ENCODE assay signal across 16 cellular contexts in genomic region chr13:100347941-100348340, GRCh38.
A peak's percentile ranks its signal among the peaks of the same experiment; 100 is the strongest.
DNase-seq lines count a peak whose midpoint lies in the region; FAIRE-seq and TF ChIP-seq lines count a peak whose summit lies in the region.
"Had no signal": no experiment of that assay in that cellular context is flagged by ENCODE, and none has a peak within 500 bp of the region (broad histone marks: within the 10 kb centered on the region; RNA-seq: fewer than 3 reads in every experiment).

No MANE protein-coding gene starts in this region.

- no peaks in the 10 kb centered on the region for H3K27me3 ChIP-seq in testis

- in situ Hi-C loops in ACHN (cut with HindIII; ENCODE audit: low pct_ligation_motif_present, low pct_unique_long_range_greater_than_20kb, low sequenced_read_pairs): no loop called here

- no peak overlapping the region for H3K27ac ChIP-seq in testis

- FAIRE-seq in D721Med (lab: Jason Lieb, UNC): no peak
- FAIRE-seq: GM19239 had no signal

- TF ChIP-seq POLR2A in testis (IDR thresholded peaks at IDR 0.05): no peak

- no peaks in the 10 kb centered on the region for H3K4me1 ChIP-seq in testis

- no peaks in the 10 kb centered on the region for H3K36me3 ChIP-seq in testis (ENCODE audit: low read depth, missing control alignments)

- 45 to 71% methylated on average over 3 of the region's 3 CpGs for WGBS in testis, 2 donors

- DNase-seq in COR-L47 (lab: John Stamatoyannopoulos, UW) (peak; percentile 73), NCI-H460 (ENCODE audit: extremely low read depth, low read depth) (peak; percentile 63), brain pericyte (ENCODE audit: low read depth, low spot score) (peak; percentile 54), fibroblast of the conjunctiva (ENCODE audit: low read depth) (peak; percentile 37), D721Med (ENCODE audit: insufficient read length, low spot score) (no peak), ACHN (no peak), testis (no peak), SK-N-DZ (ENCODE audit: low spot score) (no peak)
- DNase-seq: activated B cell treated with CpG ODN at 0.5 μM for 24 hours; activated CD8-positive, alpha-beta T cell treated with anti-CD3 and anti-CD28 coated beads, Interleukin-2, amount 10 ng/mL, durations not matched to agents 7 days and 5 days; activated T-cell treated with anti-CD3 and anti-CD28 coated beads, Interleukin-2, amount 50 U/mL, for 72 hours; CD4-positive, alpha-beta memory T cell; effector memory CD4-positive, alpha-beta T cell; foreskin fibroblast; midbrain had no signal

- TF ChIP-seq CTCF in D721Med (IDR thresholded peaks at IDR 0.05; ENCODE audit: insufficient read depth, missing control alignments) (no peak), testis (IDR thresholded peaks at IDR 0.05) (no peak)

- no peak overlapping the region for H3K4me3 ChIP-seq in testis

- intact Hi-C loops in testis (cut with DNase I; ENCODE audit: low total_unique reads): no loop called here

- no peaks in the 10 kb centered on the region for H3K9me3 ChIP-seq in testis

Comparison
In these comparisons a context has a peak if more than half of its experiments do, and no peak if none do; other contexts are left out.
1. DNase-seq: peak in COR-L47 (single experiment), NCI-H460 (single experiment), brain pericyte (single experiment) and fibroblast of the conjunctiva (single experiment); none in D721Med (single experiment), ACHN (single experiment), testis (single experiment) and SK-N-DZ (single experiment).